24 cellular contexts compared by ENCODE assay signal in genomic region chr15:99185731-99186130, GRCh38.
DNase-seq lines count a peak whose midpoint lies in the region; ATAC-seq and TF ChIP-seq lines count a peak whose summit lies in the region.
"Had no signal": no experiment of that assay in that cellular context is flagged by ENCODE, and none has a peak within 500 bp of the region (broad histone marks: within the 10 kb centered on the region; RNA-seq: fewer than 3 reads in every experiment).

No MANE protein-coding gene starts in this region.

- no peak overlapping the region for H3K27ac Mint-ChIP-seq in activated CD4-positive, alpha-beta T cell treated with anti-CD3 and anti-CD28 coated beads, Interleukin-2, amount 10 ng/mL, durations not matched to agents 24 days and 14 days
- H3K27ac Mint-ChIP-seq: CD4-positive, alpha-beta memory T cell had no signal

- no peak overlapping the region for H3K4me3 ChIP-seq in gastroesophageal sphincter
- no peak overlapping the region for H3K4me3 ChIP-seq in sigmoid colon
- no peak overlapping the region for H3K4me3 ChIP-seq in heart left ventricle
- H3K4me3 ChIP-seq: BLaER1, GM12878, Peyer's patch had no signal

- intact Hi-C loops in activated CD4-positive, alpha-beta T cell treated with anti-CD3 and anti-CD28 coated beads, Interleukin-2, amount 10 ng/mL, durations not matched to agents 24 days and 14 days (cut with micrococcal nuclease), result no loop called here
- intact Hi-C loops in sigmoid colon (cut with DNase I) (no loop called here), heart left ventricle (cut with DNase I) (loop anchor here in 1 of 10 donors (2.0 kb wide), 1 partner anchor 21 kb away; no protein-coding TSS in a partner anchor)

- no peak overlapping the region for H3K4me3 Mint-ChIP-seq in activated CD4-positive, alpha-beta T cell treated with anti-CD3 and anti-CD28 coated beads, Interleukin-2, amount 10 ng/mL, durations not matched to agents 24 days and 14 days
- H3K4me3 Mint-ChIP-seq: CD4-positive, alpha-beta memory T cell had no signal

- H3K27ac ChIP-seq in gastroesophageal sphincter (peak overlapping the region; percentile 44 to 98 (median 52)), sigmoid colon (peak overlapping the region in 3 of 4 donors; percentile 3 to 61 (median 36)), heart left ventricle (peak overlapping the region in 3 of 12 donors; percentile 22 to 26 (median 24))
- H3K27ac ChIP-seq: 22Rv1, BLaER1, Peyer's patch had no signal

- no peaks in the 10 kb centered on the region for H3K36me3 Mint-ChIP-seq in activated CD4-positive, alpha-beta T cell treated with anti-CD3 and anti-CD28 coated beads, Interleukin-2, amount 10 ng/mL, durations not matched to agents 24 days and 14 days (ENCODE audit: low read depth)
- H3K36me3 Mint-ChIP-seq: CD4-positive, alpha-beta memory T cell had no signal

- H3K4me1 ChIP-seq in gastroesophageal sphincter (peaks cover 19 to 40% (median 19%) of the 10 kb centered on the region in 3 donors), sigmoid colon (peaks cover 0 to 24% (median 21%) of the 10 kb centered on the region in 4 donors), heart left ventricle (peaks cover 0 to 31% (median 14%) of the 10 kb centered on the region in 12 donors)
- H3K4me1 ChIP-seq: Peyer's patch had no signal

- peak; percentile 27 for DNase-seq in activated CD4-positive, alpha-beta T cell treated with anti-CD3 and anti-CD28 coated beads, Interleukin-2, amount 10 ng/mL, durations not matched to agents 24 days and 14 days
- no peak for DNase-seq in activated CD4-positive, alpha-beta T cell treated with anti-CD3 and anti-CD28 coated beads, Interleukin-2, amount 50 U/mL, for 1 hour
- no peak for DNase-seq in sigmoid colon
- DNase-seq in NCI-H748 (lab: John Stamatoyannopoulos, UW; ENCODE audit: unreplicated experiment), result no peak
- no peak for DNase-seq in heart left ventricle
- no peak for DNase-seq in NCI-H1694 treated with DMSO at 0.1 percent for 48 hours (lab: John Stamatoyannopoulos, UW)
- no peak for DNase-seq in OCI-M1 (lab: John Stamatoyannopoulos, UW)
- DNase-seq: ACHN; CD4-positive, alpha-beta memory T cell; DND-41; GOT3; HCEC 1CT; KG1; NCI-H1092 treated with DMSO at 0.1 percent for 48 hours; NCI-H1436 treated with DMSO at 0.1 percent for 48 hours; NCI-H2029; NCI-H226; NCI-H510A treated with DMSO at 0.1 percent for 48 hours; NCI-H82; Peyer's patch had no signal

- no peaks in the 10 kb centered on the region for H3K9me3 Mint-ChIP-seq in activated CD4-positive, alpha-beta T cell treated with anti-CD3 and anti-CD28 coated beads, Interleukin-2, amount 10 ng/mL, durations not matched to agents 24 days and 14 days
- H3K9me3 Mint-ChIP-seq: CD4-positive, alpha-beta memory T cell had no signal

- H3K36me3 ChIP-seq in gastroesophageal sphincter, result peaks cover 0 to 9% of the 10 kb centered on the region in 2 donors
- peaks cover 0 to 3% (median 0%) of the 10 kb centered on the region in 4 donors for H3K36me3 ChIP-seq in sigmoid colon
- H3K36me3 ChIP-seq in heart left ventricle, result peaks cover 0 to 33% (median 5%) of the 10 kb centered on the region in 9 donors
- H3K36me3 ChIP-seq: BLaER1 had no signal

- no peak for TF ChIP-seq POLR2A in gastroesophageal sphincter (IDR thresholded peaks at IDR 0.05)
- TF ChIP-seq POLR2A in sigmoid colon (IDR thresholded peaks at IDR 0.05), result no peak
- TF ChIP-seq POLR2A in heart left ventricle (IDR thresholded peaks at IDR 0.05), result no peak

- H3K9me3 ChIP-seq in gastroesophageal sphincter (no peaks in the 10 kb centered on the region), sigmoid colon (no peaks in the 10 kb centered on the region), heart left ventricle (no peaks in the 10 kb centered on the region)
- H3K9me3 ChIP-seq: Peyer's patch had no signal

- TF ChIP-seq EP300 in gastroesophageal sphincter (IDR thresholded peaks at IDR 0.05), result no peak
- TF ChIP-seq EP300 in sigmoid colon (IDR thresholded peaks at IDR 0.05), result no peak

- H3K27me3 ChIP-seq in gastroesophageal sphincter, result no peaks in the 10 kb centered on the region
- no peaks in the 10 kb centered on the region for H3K27me3 ChIP-seq in sigmoid colon
- no peaks in the 10 kb centered on the region for H3K27me3 ChIP-seq in heart left ventricle
- H3K27me3 ChIP-seq: BLaER1, Peyer's patch had no signal

- no peaks in the 10 kb centered on the region for H3K4me1 Mint-ChIP-seq in activated CD4-positive, alpha-beta T cell treated with anti-CD3 and anti-CD28 coated beads, Interleukin-2, amount 10 ng/mL, durations not matched to agents 24 days and 14 days
- H3K4me1 Mint-ChIP-seq: CD4-positive, alpha-beta memory T cell had no signal

- no peak for ATAC-seq in gastroesophageal sphincter
- no peak for ATAC-seq in heart left ventricle
- ATAC-seq: GM12878 had no signal

- peaks cover 3% of the 10 kb centered on the region for H3K27me3 Mint-ChIP-seq in activated CD4-positive, alpha-beta T cell treated with anti-CD3 and anti-CD28 coated beads, Interleukin-2, amount 10 ng/mL, durations not matched to agents 24 days and 14 days
- H3K27me3 Mint-ChIP-seq: CD4-positive, alpha-beta memory T cell had no signal

- WGBS in gastroesophageal sphincter (ENCODE audit: low coverage in 1 of 2), 2 donors, result 45 to 69% methylated on average over 3 to 4 of the region's 4 CpGs
- WGBS in sigmoid colon, 2 donors, result 72 to 76% methylated on average over 4 of the region's 4 CpGs
- 62 to 77% (median 73%) methylated on average over 4 of the region's 4 CpGs for WGBS in heart left ventricle, 4 donors

- no peak for TF ChIP-seq CTCF in gastroesophageal sphincter (IDR thresholded peaks at IDR 0.05)
- no peak for TF ChIP-seq CTCF in sigmoid colon (IDR thresholded peaks at IDR 0.05)
- no peak for TF ChIP-seq CTCF in heart left ventricle (IDR thresholded peaks at IDR 0.05)
